8 cellular contexts compared by ENCODE assay signal in the genomic region with DNA sequence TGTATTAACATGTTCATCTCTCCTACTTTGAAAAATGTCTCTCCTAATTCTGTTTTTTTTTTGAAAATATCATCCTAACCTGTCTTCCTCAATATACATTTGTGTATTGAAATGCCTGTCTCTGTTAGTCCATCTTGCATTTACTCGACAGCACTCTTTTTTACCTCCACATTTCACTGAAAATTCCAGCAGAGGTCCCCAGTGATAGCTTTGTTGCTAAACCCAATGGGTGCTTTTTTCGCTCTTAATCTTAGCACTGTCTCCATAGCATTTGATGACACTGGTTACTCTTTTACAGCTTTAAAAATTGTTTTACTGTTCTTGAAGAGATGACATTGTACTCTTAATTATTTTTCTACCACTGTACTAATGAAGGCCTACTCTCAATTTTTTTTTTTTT. TPM values are rescaled to one million over a fixed set of nuclear protein-coding genes. Genes with fewer than 3 reads are reported as not detected.
DNase-seq lines count a peak whose midpoint lies in the region; ATAC-seq and TF ChIP-seq lines count a peak whose summit lies in the region.

No MANE protein-coding gene starts in this region.

- TF ChIP-seq CTCF in lung (IDR thresholded peaks at IDR 0.05; ENCODE audit: control extremely low read depth, extremely low read depth): no peak

- no peaks in the 10 kb centered on the region for H3K9me3 ChIP-seq in lung (ENCODE audit: control insufficient read depth in 2 of 2, insufficient read depth in 1 of 2, low read length in 1 of 2)

- H3K4me1 ChIP-seq in lung (ENCODE audit: control insufficient read depth in 2 of 2, insufficient read depth in 2 of 2, low read length in 2 of 2): peaks cover 1 to 17% of the 10 kb centered on the region in 2 donors

- no peak overlapping the region for H3K4me3 ChIP-seq in Jurkat, Clone E6-1 (ENCODE audit: low read length)
- no peak overlapping the region for H3K4me3 ChIP-seq in lung

- peak; percentile 28 for DNase-seq in DMS53 treated with DMSO at 0.1 percent for 48 hours (lab: John Stamatoyannopoulos, UW; ENCODE audit: unreplicated experiment)
- DNase-seq in Jurkat, Clone E6-1 (ENCODE audit: low read depth, low spot score): peak; percentile 28
- DNase-seq in astrocyte of the hippocampus (ENCODE audit: low read depth, low spot score): peak; percentile 62
- DNase-seq in lung (ENCODE audit: low spot score): no peak
- DNase-seq in foreskin melanocyte: no peak
- no peak for DNase-seq in cerebellar nuclear complex (lab: John Stamatoyannopoulos, UW)
- no peak for DNase-seq in NCI-H1436 (lab: John Stamatoyannopoulos, UW)

- no peak overlapping the region for H3K27ac ChIP-seq in lung (ENCODE audit: low read depth in 1 of 2, low read length in 1 of 2)

- no peaks in the 10 kb centered on the region for H3K27me3 ChIP-seq in lung (ENCODE audit: control insufficient read depth, insufficient read depth)

- peaks cover 0 to 1% of the 10 kb centered on the region in 2 donors for H3K36me3 ChIP-seq in lung (ENCODE audit: control insufficient read depth in 2 of 2, insufficient read depth in 2 of 2, low read length in 2 of 2)

- WGBS in lung, 2 donors: 76 to 78% methylated on average over 2 of the region's 2 CpGs

- ATAC-seq in lung (ENCODE audit: insufficient read depth, low FRiP score) (peak; percentile 62), HG03025 (IDR thresholded peaks at IDR 0.05; ENCODE audit: low FRiP score, unreplicated experiment) (no peak)

RNA-seq across cellular contexts. Expression of gene OSBPL9, which starts 10.8 kb away (rescaled TPM):
- 60.8 TPM for polyA plus RNA-seq in Jurkat, Clone E6-1 (2012; ENCODE audit: insufficient read depth, insufficient read length)
- total RNA-seq in lung: 100 to 1,000 TPM in 1 of 2 donors, 10 to 100 TPM in 1; 82.8 to 135 TPM
- polyA plus RNA-seq in lung: 10 to 100 TPM; 36.8 to 62.1 TPM

Comparison
In these comparisons a context has a peak if more than half of its experiments do, and no peak if none do; other contexts are left out.
1. DNase-seq: peak in DMS53 treated with DMSO at 0.1 percent for 48 hours (single experiment), Jurkat, Clone E6-1 (single experiment) and astrocyte of the hippocampus (single experiment); none in lung (single experiment), foreskin melanocyte (single experiment), cerebellar nuclear complex (0 of 2) and NCI-H1436 (single experiment).